ENCODE assay signal across 9 cellular contexts in the genomic region with DNA sequence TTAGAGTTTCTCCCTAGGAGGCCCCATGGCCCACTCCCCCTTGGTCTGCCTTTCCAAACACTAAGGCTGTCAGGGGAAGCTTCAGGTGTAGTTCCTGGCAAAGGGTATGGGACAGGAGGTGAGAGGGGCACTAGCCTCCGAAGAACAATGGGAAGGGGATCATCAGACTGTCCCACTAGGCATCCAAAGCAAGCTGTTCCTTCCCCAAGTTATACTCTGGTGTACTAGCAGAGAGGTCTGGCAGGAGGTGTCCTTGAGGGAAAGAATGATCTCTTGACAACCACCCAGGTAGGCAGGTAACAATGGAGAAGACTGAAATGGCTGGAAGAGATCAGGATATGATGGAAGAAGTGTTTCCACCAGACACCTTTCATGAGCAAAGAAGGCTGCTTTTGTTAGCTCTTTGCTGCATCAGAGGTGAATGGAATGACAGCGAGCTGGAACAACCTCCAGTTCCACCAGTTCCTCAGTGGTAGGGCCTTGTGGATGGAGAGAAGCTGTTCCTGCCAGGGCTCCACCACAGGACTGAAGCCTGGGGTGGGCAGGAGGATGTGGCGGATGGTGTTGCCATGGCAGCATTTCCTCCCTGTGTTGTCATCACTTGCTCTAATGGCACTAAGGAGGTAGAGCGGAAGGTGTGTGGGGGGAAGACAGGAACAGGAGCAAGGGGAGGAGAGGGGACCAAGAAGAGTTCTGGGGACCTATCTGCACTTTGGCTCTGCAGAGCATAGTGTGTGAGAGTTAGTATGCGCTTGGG. TPM values are rescaled to one million over a fixed set of nuclear protein-coding genes. Genes with fewer than 3 reads are reported as not detected.
DNase-seq lines count a peak whose midpoint lies in the region; ATAC-seq, FAIRE-seq and TF ChIP-seq lines count a peak whose summit lies in the region.
"Had no signal": no experiment of that assay in that cellular context is flagged by ENCODE, and none has a peak within 500 bp of the region (broad histone marks: within the 10 kb centered on the region; RNA-seq: fewer than 3 reads in every experiment).

No MANE protein-coding gene starts in this region.

- intact Hi-C loops in kidney (cut with DNase I) = no loop called here

- TF ChIP-seq POLR2A in suprapubic skin (IDR thresholded peaks at IDR 0.05) = no peak

- CTCF ChIA-PET in activated CD8-positive, alpha-beta T cell treated with anti-CD3 and anti-CD28 coated beads, Interleukin-2, amount 10 ng/mL, durations not matched to agents 7 days and 5 days (lab: Charles Lee) = interaction anchor here (0.8 to 3.7 kb wide), 23 partner anchors 9 to 311 kb away, joined by 3 to 26 read pairs (median 3); partner anchors contain the start of genes B4GALNT1, CDK4, DDIT3 and GLI1

- TF ChIP-seq CTCF in suprapubic skin (IDR thresholded peaks at IDR 0.05) (no peak), kidney (IDR thresholded peaks at IDR 0.05; ENCODE audit: borderline replicate concordance, extremely low read depth, insufficient read depth) (no peak)

- no peaks in the 10 kb centered on the region for H3K27me3 Mint-ChIP-seq in activated CD8-positive, alpha-beta T cell treated with anti-CD3 and anti-CD28 coated beads, Interleukin-2, amount 10 ng/mL, durations not matched to agents 7 days and 5 days (ENCODE audit: low read depth)
- no peaks in the 10 kb centered on the region for H3K27me3 Mint-ChIP-seq in memory B cell

- peak; percentile 93 for DNase-seq in activated CD8-positive, alpha-beta T cell treated with anti-CD3 and anti-CD28 coated beads, Interleukin-2, amount 10 ng/mL, durations not matched to agents 7 days and 5 days
- DNase-seq in memory B cell (ENCODE audit: low spot score in 2 of 2) (peak; percentile 32 to 42), suprapubic skin (ENCODE audit: low spot score in 2 of 2) (no peak), SHP77 (lab: John Stamatoyannopoulos, UW) (no peak), kidney (no peak)

- ATAC-seq in GM19372 (IDR thresholded peaks at IDR 0.05; ENCODE audit: low read depth, unreplicated experiment) (peak; percentile 41), HG03571 (IDR thresholded peaks at IDR 0.05; ENCODE audit: unreplicated experiment) (peak; percentile 46), memory B cell (ENCODE audit: low read depth) (peak; percentile 37)
- ATAC-seq in activated CD8-positive, alpha-beta T cell treated with anti-CD3 and anti-CD28 coated beads, Interleukin-2, amount 10 ng/mL, durations not matched to agents 7 days and 5 days = peak; percentile 63

- H3K4me1 ChIP-seq in BLaER1 = peaks cover 55% of the 10 kb centered on the region
- H3K4me1 ChIP-seq in suprapubic skin = peaks cover 54% of the 10 kb centered on the region
- peaks cover 9 to 10% of the 10 kb centered on the region in 2 donors for H3K4me1 ChIP-seq in kidney (ENCODE audit: control insufficient read depth in 1 of 2, insufficient read depth in 1 of 2, low read depth in 1 of 2, low read length in 2 of 2)

- H3K27ac Mint-ChIP-seq in activated CD8-positive, alpha-beta T cell treated with anti-CD3 and anti-CD28 coated beads, Interleukin-2, amount 10 ng/mL, durations not matched to agents 7 days and 5 days = peak overlapping the region; percentile 92
- peak overlapping the region; percentile 87 for H3K27ac Mint-ChIP-seq in memory B cell

- H3K4me3 ChIP-seq in BLaER1 (peak overlapping the region; percentile 70), suprapubic skin (peak overlapping the region; percentile 28), kidney (ENCODE audit: low read length in 2 of 2) (no peak overlapping the region)

- no peaks in the 10 kb centered on the region for H3K9me3 ChIP-seq in BLaER1
- no peaks in the 10 kb centered on the region for H3K9me3 ChIP-seq in suprapubic skin
- H3K9me3 ChIP-seq in kidney (ENCODE audit: control insufficient read depth in 1 of 2, low read length in 2 of 2) = no peaks in the 10 kb centered on the region

- POLR2A ChIA-PET in activated CD8-positive, alpha-beta T cell treated with anti-CD3 and anti-CD28 coated beads, Interleukin-2, amount 10 ng/mL, durations not matched to agents 7 days and 5 days (lab: Charles Lee) = interaction anchor here (0.7 to 1.7 kb wide), 5 partner anchors 11 to 47 kb away, joined by 3 to 5 read pairs (median 4); partner anchors contain the start of genes CDK4 and OS9

- peak overlapping the region; percentile 90 for H3K4me3 Mint-ChIP-seq in activated CD8-positive, alpha-beta T cell treated with anti-CD3 and anti-CD28 coated beads, Interleukin-2, amount 10 ng/mL, durations not matched to agents 7 days and 5 days
- H3K4me3 Mint-ChIP-seq in memory B cell = peak overlapping the region; percentile 90

- no peaks in the 10 kb centered on the region for H3K9me3 Mint-ChIP-seq in activated CD8-positive, alpha-beta T cell treated with anti-CD3 and anti-CD28 coated beads, Interleukin-2, amount 10 ng/mL, durations not matched to agents 7 days and 5 days (ENCODE audit: insufficient read depth)
- H3K9me3 Mint-ChIP-seq in memory B cell = no peaks in the 10 kb centered on the region

- peaks cover 57% of the 10 kb centered on the region for H3K4me1 Mint-ChIP-seq in activated CD8-positive, alpha-beta T cell treated with anti-CD3 and anti-CD28 coated beads, Interleukin-2, amount 10 ng/mL, durations not matched to agents 7 days and 5 days (ENCODE audit: low read depth)
- peaks cover 43% of the 10 kb centered on the region for H3K4me1 Mint-ChIP-seq in memory B cell

- H3K9ac ChIP-seq in BLaER1 (peak overlapping the region; percentile 75), kidney (ENCODE audit: low read length in 2 of 2) (no peak overlapping the region)

- peaks cover 32% of the 10 kb centered on the region for H3K36me3 Mint-ChIP-seq in activated CD8-positive, alpha-beta T cell treated with anti-CD3 and anti-CD28 coated beads, Interleukin-2, amount 10 ng/mL, durations not matched to agents 7 days and 5 days (ENCODE audit: low read depth)
- H3K36me3 Mint-ChIP-seq in memory B cell = peaks cover 7% of the 10 kb centered on the region

- H3K36me3 ChIP-seq in BLaER1 (peaks cover 29% of the 10 kb centered on the region), suprapubic skin (no peaks in the 10 kb centered on the region), kidney (ENCODE audit: control insufficient read depth in 1 of 2, insufficient read depth in 2 of 2, low read length in 2 of 2) (no peaks in the 10 kb centered on the region)

- peaks cover 31% of the 10 kb centered on the region for H4K20me1 ChIP-seq in BLaER1

- H3K27me3 ChIP-seq in BLaER1 (no peaks in the 10 kb centered on the region), suprapubic skin (peaks cover 49% of the 10 kb centered on the region)

- FAIRE-seq in kidney (lab: Jason Lieb, UNC) = no peak
- FAIRE-seq: bronchial epithelial cell had no signal

- H3K4me2 ChIP-seq in BLaER1 = peak overlapping the region; percentile 96

- TF ChIP-seq EP300 in suprapubic skin (IDR thresholded peaks at IDR 0.05) = no peak

- peak overlapping the region; percentile 66 for H3K27ac ChIP-seq in BLaER1
- H3K27ac ChIP-seq in suprapubic skin = no peak overlapping the region
- H3K27ac ChIP-seq in kidney (ENCODE audit: low read depth in 2 of 2, low read length in 2 of 2) = no peak overlapping the region

- WGBS in suprapubic skin = 73% methylated on average over 5 of the region's 5 CpGs

RNA-seq across cellular contexts. Expression of gene AGAP2, which starts 2.3 kb away (rescaled TPM):
- total RNA-seq in activated CD8-positive, alpha-beta T cell treated with anti-CD3 and anti-CD28 coated beads, Interleukin-2, amount 10 ng/mL, durations not matched to agents 7 days and 5 days = 10 to 100 TPM; 68.6 to 72.5 TPM
- 1 to 10 TPM in 3 of 4 donors, under 1 TPM in 1; 0.45 to 1.4 (median 1.3) TPM for total RNA-seq in suprapubic skin
- 3.7 TPM for total RNA-seq in kidney
- 0.13 TPM for polyA plus RNA-seq in kidney (ENCODE audit: insufficient read depth, low read depth, low replicate concordance)

RNA-seq across cellular contexts. Expression of gene TSPAN31, which starts 4.0 kb away (rescaled TPM):
- total RNA-seq in activated CD8-positive, alpha-beta T cell treated with anti-CD3 and anti-CD28 coated beads, Interleukin-2, amount 10 ng/mL, durations not matched to agents 7 days and 5 days = 10 to 100 TPM; 12.9 to 13.3 TPM
- total RNA-seq in suprapubic skin (10 to 100 TPM; 29.8 to 54.7 (median 36.8) TPM), kidney (53.3 TPM)
- polyA plus RNA-seq in kidney (ENCODE audit: insufficient read depth, low read depth, low replicate concordance) = 60.1 TPM

RNA-seq across cellular contexts. Expression of gene CDK4, which starts 11.3 kb away (rescaled TPM):
- total RNA-seq in activated CD8-positive, alpha-beta T cell treated with anti-CD3 and anti-CD28 coated beads, Interleukin-2, amount 10 ng/mL, durations not matched to agents 7 days and 5 days = 100 to 1,000 TPM; 132 to 146 TPM
- total RNA-seq in suprapubic skin = 10 to 100 TPM; 35.7 to 82.3 (median 47.0) TPM
- 69.1 TPM for total RNA-seq in kidney
- 118 TPM for polyA plus RNA-seq in kidney (ENCODE audit: insufficient read depth, low read depth, low replicate concordance)

RNA-seq across cellular contexts. Expression of gene MARCHF9, which starts 14.1 kb away (rescaled TPM):
- 10 to 100 TPM; 23.6 to 24.4 TPM for total RNA-seq in activated CD8-positive, alpha-beta T cell treated with anti-CD3 and anti-CD28 coated beads, Interleukin-2, amount 10 ng/mL, durations not matched to agents 7 days and 5 days
- 10 to 100 TPM; 10.2 to 26.6 (median 13.1) TPM for total RNA-seq in suprapubic skin
- total RNA-seq in kidney = 22.9 TPM
- 38.4 TPM for polyA plus RNA-seq in kidney (ENCODE audit: insufficient read depth, low read depth, low replicate concordance)

RNA-seq across cellular contexts. Expression of gene CYP27B1, which starts 26.0 kb away (rescaled TPM):
- 1 to 10 TPM; 2.3 to 2.6 TPM for total RNA-seq in activated CD8-positive, alpha-beta T cell treated with anti-CD3 and anti-CD28 coated beads, Interleukin-2, amount 10 ng/mL, durations not matched to agents 7 days and 5 days
- total RNA-seq in suprapubic skin (1 to 10 TPM; 1.2 to 4.1 (median 2.0) TPM), kidney (3.5 TPM)
- polyA plus RNA-seq in kidney (ENCODE audit: insufficient read depth, low read depth, low replicate concordance) = 33.4 TPM

Comparison
In these comparisons a context has a peak if more than half of its experiments do, and no peak if none do; other contexts are left out.
1. H3K4me3 ChIP-seq: peak in BLaER1 (single experiment) and suprapubic skin (single experiment); none in kidney (0 of 2).
2. DNase-seq: peak in activated CD8-positive, alpha-beta T cell treated with anti-CD3 and anti-CD28 coated beads, Interleukin-2, amount 10 ng/mL, durations not matched to agents 7 days and 5 days (single experiment) and memory B cell (2 of 2); none in suprapubic skin (0 of 2), SHP77 (0 of 2) and kidney (single experiment).
3. RNA of gene AGAP2, which starts 2.3 kb away (total RNA-seq): 68.6 to 72.5 TPM in activated CD8-positive, alpha-beta T cell treated with anti-CD3 and anti-CD28 coated beads, Interleukin-2, amount 10 ng/mL, durations not matched to agents 7 days and 5 days; 3.7 TPM in kidney (single experiment) and 0.45 to 1.4 TPM in suprapubic skin; every median in the first group is over 10 times any median in the second.
4. Peak in every context shown above with its lines, with median percentiles within 50 percentile points of each other: ATAC-seq.